In genomic region chr17:68517629-68518028, GRCh38 we compare ENCODE assay signal across 7 cellular contexts. TPM values are rescaled to one million over a fixed set of nuclear protein-coding genes. Genes with fewer than 3 reads are reported as not detected.
DNase-seq lines count a peak whose midpoint lies in the region; ATAC-seq, FAIRE-seq and TF ChIP-seq lines count a peak whose summit lies in the region.
"Not testable (repeated sequence)": the region's sequence is repeated elsewhere in the genome, so short reads cannot be mapped to it uniquely, and the experiment has no call there.

No MANE protein-coding gene starts in this region.

- intact Hi-C loops in K562 (cut with micrococcal nuclease); left ventricle myocardium inferior (cut with micrococcal nuclease); left colon (cut with DNase I, micrococcal nuclease): not testable (repeated sequence)
- intact Hi-C loops in gastrocnemius medialis (cut with DNase I; ENCODE audit: low total_unique reads), result loop anchor here (2.0 to 10.0 kb wide), 2 partner anchors 199 to 1473 kb away; partner anchors contain the start of gene CACNG1

- H2AFZ ChIP-seq in K562 (ENCODE audit: low read depth, low read length), result not testable (repeated sequence)

- not testable (repeated sequence) for H4K20me1 ChIP-seq in K562 (replicated peaks; ENCODE audit: control insufficient read depth, insufficient read depth, low read length)

- H3K9me1 ChIP-seq in K562 (ENCODE audit: control insufficient read depth, insufficient read depth, low read length), result not testable (repeated sequence)

- H3K27ac Mint-ChIP-seq in memory B cell (peak overlapping the region; percentile 39), type B pancreatic cell (peak overlapping the region; percentile 41)

- not testable (repeated sequence) for H3K9ac ChIP-seq in K562 (ENCODE audit: insufficient read depth in 1 of 2, low read depth in 2 of 2, low read length in 2 of 2)

- not testable (repeated sequence) for FAIRE-seq in A549 (lab: Jason Lieb, UNC); K562 (lab: Jason Lieb, UNC)

- not testable (repeated sequence) for TF ChIP-seq CTCF in A549 (IDR thresholded peaks at IDR 0.05); K562 (IDR thresholded peaks at IDR 0.05 in 2 of 3, conservative IDR thresholded peaks at IDR 0.05 in 1 of 3; ENCODE audit: insufficient read depth in 2 of 3, low read depth in 1 of 3, low read length in 3 of 3); left ventricle myocardium inferior (IDR thresholded peaks at IDR 0.05; ENCODE audit: borderline replicate concordance); gastrocnemius medialis (IDR thresholded peaks at IDR 0.05 in 4 of 5, conservative IDR thresholded peaks at IDR 0.05 in 1 of 5); type B pancreatic cell (conservative IDR thresholded peaks at IDR 0.05)

- not testable (repeated sequence) for H3K27me3 Mint-ChIP-seq in memory B cell, type B pancreatic cell

- peaks cover 32% of the 10 kb centered on the region for H3K4me1 Mint-ChIP-seq in memory B cell
- H3K4me1 Mint-ChIP-seq in type B pancreatic cell (ENCODE audit: unreplicated experiment), result peaks cover 25% of the 10 kb centered on the region

- H3K27me3 ChIP-seq in K562 (ENCODE audit: control insufficient read depth in 2 of 2, insufficient read depth in 2 of 2, low read length in 2 of 2); left ventricle myocardium inferior (ENCODE audit: low read depth); gastrocnemius medialis: not testable (repeated sequence)

- ATAC-seq in A549; K562; memory B cell (ENCODE audit: low read depth); gastrocnemius medialis: not testable (repeated sequence)
- ATAC-seq in left colon, result peak; percentile 30

- H3K9me3 ChIP-seq in A549; K562 (replicated peaks; ENCODE audit: control insufficient read depth, insufficient read depth, low read depth, low read length); left ventricle myocardium inferior (replicated peaks); gastrocnemius medialis: not testable (repeated sequence)

- not testable (repeated sequence) for H3K4me2 ChIP-seq in A549; K562 (ENCODE audit: insufficient read depth, low read length)

- not testable (repeated sequence) for H3K9me3 Mint-ChIP-seq in memory B cell, type B pancreatic cell

- peaks cover 47% of the 10 kb centered on the region for H3K36me3 ChIP-seq in K562 (ENCODE audit: control insufficient read depth, insufficient read depth, low read length)
- H3K36me3 ChIP-seq in left ventricle myocardium inferior, result peaks cover 42% of the 10 kb centered on the region
- peaks cover 0 to 24% of the 10 kb centered on the region in 2 donors for H3K36me3 ChIP-seq in gastrocnemius medialis

- CTCF ChIA-PET in A549 (lab: Yijun Ruan, JAX), result interaction anchor here (1.5 kb wide), 1 partner anchor 243 kb away, joined by 3 read pairs; no protein-coding TSS in a partner anchor
- CTCF ChIA-PET in K562 (lab: Yijun Ruan, JAX; ENCODE audit: low intra/inter-chr PET ratio), result not testable (repeated sequence)

- H3K4me1 ChIP-seq in A549, result peaks cover 17% of the 10 kb centered on the region
- not testable (repeated sequence) for H3K4me1 ChIP-seq in K562 (replicated peaks in 1 of 2; ENCODE audit: control insufficient read depth in 2 of 2, insufficient read depth in 2 of 2, low read length in 2 of 2)
- peaks cover 99% of the 10 kb centered on the region for H3K4me1 ChIP-seq in left ventricle myocardium inferior
- H3K4me1 ChIP-seq in gastrocnemius medialis, result peaks cover 64 to 74% of the 10 kb centered on the region in 2 donors

- whole genome bisulfite sequencing in A549 (ENCODE audit: missing lambda C conversion rate), result 90% methylated on average over 3 of the region's 3 CpGs
- WGBS in K562 (ENCODE audit: insufficient coverage, low coverage, missing lambda C conversion rate), result 100% methylated on average over 2 of the region's 3 CpGs

- POLR2A ChIA-PET in A549 (lab: Yijun Ruan, JAX); K562 (lab: Yijun Ruan, JAX): not testable (repeated sequence)

- not testable (repeated sequence) for TF ChIP-seq EP300 in A549 (IDR thresholded peaks at IDR 0.05); K562 (IDR thresholded peaks at IDR 0.05; ENCODE audit: low read length)

- H3K4me3 ChIP-seq in A549, K562, gastrocnemius medialis: not testable (repeated sequence)
- H3K4me3 ChIP-seq in left ventricle myocardium inferior, result peak overlapping the region; percentile 15

- H3K36me3 Mint-ChIP-seq in memory B cell (peaks cover 28% of the 10 kb centered on the region), type B pancreatic cell (peaks cover 49% of the 10 kb centered on the region)

- not testable (repeated sequence) for BruUV-seq in K562 (replicated peaks; lab: Mats Ljungman, UMichigan)

- TF ChIP-seq RAD21 in A549 (conservative IDR thresholded peaks at IDR 0.05 in 1 of 2, IDR thresholded peaks at IDR 0.05 in 1 of 2); K562 (CRISPR knock-in tag; conservative IDR thresholded peaks at IDR 0.05 in 1 of 2, IDR thresholded peaks at IDR 0.05 in 1 of 2): not testable (repeated sequence)

- not testable (repeated sequence) for DNase-seq in A549 (ENCODE audit: low read depth in 1 of 2, low spot score in 1 of 2); K562 (ENCODE audit: extremely low read depth in 1 of 4, low spot score in 3 of 4); left ventricle myocardium inferior; left colon; memory B cell (ENCODE audit: low spot score in 2 of 2); gastrocnemius medialis; type B pancreatic cell (ENCODE audit: extremely low spot score, unreplicated experiment)

- in situ Hi-C loops in K562 (cut with MboI), result not testable (repeated sequence)
- in situ Hi-C loops in gastrocnemius medialis (cut with MboI; ENCODE audit: low sequenced_read_pairs in 4 of 4), result loop anchor here in 1 of 4 donors (10.0 kb wide), 1 partner anchor 63 kb away; the partner anchor contains the start of gene WIPI1

- not testable (repeated sequence) for H3K27ac ChIP-seq in A549; K562 (ENCODE audit: extremely low read depth, low read depth, low read length)
- H3K27ac ChIP-seq in left ventricle myocardium inferior (replicated peaks) (peak overlapping the region; percentile 97), gastrocnemius medialis (peak overlapping the region; percentile 94 to 99 (median 96))

- H3K4me3 Mint-ChIP-seq in memory B cell, type B pancreatic cell: not testable (repeated sequence)

- not testable (repeated sequence) for TF ChIP-seq POLR2A in A549 (IDR thresholded peaks at IDR 0.05; ENCODE audit: low read length); K562 (conservative IDR thresholded peaks at IDR 0.05); gastrocnemius medialis (IDR thresholded peaks at IDR 0.05)

- peaks cover 32% of the 10 kb centered on the region for H3K79me2 ChIP-seq in K562 (ENCODE audit: control insufficient read depth, insufficient read depth, low read length)

TF ChIP-seq in A549, 52 proteins besides CTCF, POLR2A, EP300 and RAD21 (continues in another document):
- 0 out of 2 replicates have a peak, but pooled peaks have one; percentile 7 for TF ChIP-seq RARB (CRISPR knock-in tag; IDR thresholded peaks at IDR 0.05)

TF ChIP-seq in K562, 482 proteins besides CTCF, POLR2A, EP300 and RAD21:
- peak; percentile 30; the same call in 1 of the 2 replicates for TF ChIP-seq POLR2AphosphoS5 (IDR thresholded peaks at IDR 0.05; ENCODE audit: control insufficient read depth, insufficient read depth, low read depth, low read length)

RNA-seq across cellular contexts. Expression of gene PRKAR1A, which starts 5.4 kb away (rescaled TPM):
- polyA plus RNA-seq in A549 (2011; rRNA removed) (244 and 370 TPM in 2 replicates), A549 (2017; fragmentation: RNase III; extraction: RNeasy Plus Mini Kit Qiagen cat#74134 plus additional on column Dnase treatment) (239 to 259 TPM (median 244 TPM) in 3 replicates), K562 (2011; rRNA removed) (67.3 and 95.6 TPM in 2 replicates), K562 (2014; fragmentation: Illumina TruSeq; extraction: Trizol) (58.2 and 58.3 TPM in 2 replicates), K562 (2014; fragmentation: Nextera tagmentation; extraction: Ambion mirVana) (10 to 100 TPM; 15.0 to 16.3 TPM), K562 (2014; rRNA removed) (56.0 and 73.0 TPM in 2 replicates)
- polyA plus RNA-seq in A549 (2012; cell fraction: cytosol; rRNA removed), result 109 and 137 TPM in 2 replicates
- polyA plus RNA-seq in A549 (2012; cell fraction: nucleus; rRNA removed), result 108 and 114 TPM in 2 replicates
- polyA minus RNA-seq in A549 (2011; rRNA and poly(A)+ RNA removed), result 386 and 403 TPM in 2 replicates
- total RNA-seq in K562 (2011; cell fraction: chromatin; rRNA removed; ENCODE audit: low replicate concordance), result 46.4 and 78.7 TPM in 2 replicates
- total RNA-seq in K562 (2011; cell fraction: nucleolus; rRNA removed), result 33.2 and 34.7 TPM in 2 replicates
- 52.1 and 66.6 TPM in 2 replicates for total RNA-seq in K562 (2011; cell fraction: nucleoplasm; rRNA removed)
- total RNA-seq in K562 (2014; rRNA removed) (58.9 and 67.5 TPM in 2 replicates), K562 (2014; rRNA removed; fragmentation: Illumina TruSeq; extraction: Trizol) (69.2 and 85.5 TPM in 2 replicates), K562 (2015; rRNA removed; fragmentation: Illumina TruSeq; extraction: Trizol) (69.4 and 70.5 TPM in 2 replicates), K562 (2021) (83.4 and 87.2 TPM in 2 replicates), left ventricle myocardium inferior (733 TPM), left colon (100 to 1,000 TPM; 146 to 159 TPM), gastrocnemius medialis (100 to 1,000 TPM; 271 to 656 (median 557) TPM), type B pancreatic cell (ENCODE audit: low replicate concordance) (242 and 263 TPM in 2 replicates)
- polyA plus RNA-seq in K562 (2011; cell fraction: cytosol; rRNA removed), result 40.0 and 44.9 TPM in 2 replicates
- polyA plus RNA-seq in K562 (2011; cell fraction: nucleus; rRNA removed), result 65.4 and 66.4 TPM in 2 replicates
- polyA plus RNA-seq in K562 (2012), result 63.3 and 108 TPM in 2 replicates
- polyA minus RNA-seq in K562 (2011; rRNA and poly(A)+ RNA removed), result 140 and 184 TPM in 2 replicates
- 105 and 124 TPM in 2 replicates for polyA minus RNA-seq in K562 (2011; cell fraction: cytosol; rRNA and poly(A)+ RNA removed)
- polyA minus RNA-seq in K562 (2011; cell fraction: nucleus; rRNA and poly(A)+ RNA removed), result 57.4 and 90.2 TPM in 2 replicates
